ENCODE assay signal across 1 cellular context in the genomic region with DNA sequence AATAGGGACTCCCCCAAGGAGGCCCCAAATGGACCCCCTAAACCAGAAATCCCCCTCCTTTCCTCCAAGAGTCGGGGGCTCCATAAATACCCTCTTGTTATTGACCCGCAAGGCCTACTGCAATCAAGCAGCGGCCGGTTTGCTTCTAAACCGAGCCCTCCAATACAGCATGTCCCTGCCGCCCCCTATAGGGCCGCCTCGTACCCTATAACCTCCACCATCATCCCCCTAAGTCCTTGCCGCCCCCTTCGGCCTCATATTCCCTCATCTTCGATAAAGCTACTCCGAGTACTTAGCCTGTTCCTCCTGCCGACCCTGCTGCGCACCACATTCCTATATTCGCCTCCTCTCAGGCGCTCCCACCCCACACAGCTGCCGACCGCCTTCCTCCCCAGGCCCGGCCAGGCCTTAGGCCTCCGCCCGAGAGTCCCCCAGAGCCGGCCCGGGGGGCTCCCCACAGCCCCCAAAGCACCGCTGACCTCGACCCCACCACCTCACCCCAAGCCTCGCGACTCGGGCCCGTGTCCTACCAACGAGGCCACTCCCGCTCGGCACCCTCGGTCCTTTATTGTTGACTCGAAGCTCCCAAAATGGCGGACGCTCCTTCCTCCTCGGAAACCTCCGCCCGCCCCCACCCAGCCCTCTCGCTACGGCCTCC.
TF ChIP-seq lines count a peak whose summit lies in the region.

No MANE protein-coding gene starts in this region.

TF ChIP-seq in HepG2, 621 proteins besides CTCF, POLR2A, EP300 and RAD21 (continued from another document and continues in another):
- TF ChIP-seq, protein P1, sequence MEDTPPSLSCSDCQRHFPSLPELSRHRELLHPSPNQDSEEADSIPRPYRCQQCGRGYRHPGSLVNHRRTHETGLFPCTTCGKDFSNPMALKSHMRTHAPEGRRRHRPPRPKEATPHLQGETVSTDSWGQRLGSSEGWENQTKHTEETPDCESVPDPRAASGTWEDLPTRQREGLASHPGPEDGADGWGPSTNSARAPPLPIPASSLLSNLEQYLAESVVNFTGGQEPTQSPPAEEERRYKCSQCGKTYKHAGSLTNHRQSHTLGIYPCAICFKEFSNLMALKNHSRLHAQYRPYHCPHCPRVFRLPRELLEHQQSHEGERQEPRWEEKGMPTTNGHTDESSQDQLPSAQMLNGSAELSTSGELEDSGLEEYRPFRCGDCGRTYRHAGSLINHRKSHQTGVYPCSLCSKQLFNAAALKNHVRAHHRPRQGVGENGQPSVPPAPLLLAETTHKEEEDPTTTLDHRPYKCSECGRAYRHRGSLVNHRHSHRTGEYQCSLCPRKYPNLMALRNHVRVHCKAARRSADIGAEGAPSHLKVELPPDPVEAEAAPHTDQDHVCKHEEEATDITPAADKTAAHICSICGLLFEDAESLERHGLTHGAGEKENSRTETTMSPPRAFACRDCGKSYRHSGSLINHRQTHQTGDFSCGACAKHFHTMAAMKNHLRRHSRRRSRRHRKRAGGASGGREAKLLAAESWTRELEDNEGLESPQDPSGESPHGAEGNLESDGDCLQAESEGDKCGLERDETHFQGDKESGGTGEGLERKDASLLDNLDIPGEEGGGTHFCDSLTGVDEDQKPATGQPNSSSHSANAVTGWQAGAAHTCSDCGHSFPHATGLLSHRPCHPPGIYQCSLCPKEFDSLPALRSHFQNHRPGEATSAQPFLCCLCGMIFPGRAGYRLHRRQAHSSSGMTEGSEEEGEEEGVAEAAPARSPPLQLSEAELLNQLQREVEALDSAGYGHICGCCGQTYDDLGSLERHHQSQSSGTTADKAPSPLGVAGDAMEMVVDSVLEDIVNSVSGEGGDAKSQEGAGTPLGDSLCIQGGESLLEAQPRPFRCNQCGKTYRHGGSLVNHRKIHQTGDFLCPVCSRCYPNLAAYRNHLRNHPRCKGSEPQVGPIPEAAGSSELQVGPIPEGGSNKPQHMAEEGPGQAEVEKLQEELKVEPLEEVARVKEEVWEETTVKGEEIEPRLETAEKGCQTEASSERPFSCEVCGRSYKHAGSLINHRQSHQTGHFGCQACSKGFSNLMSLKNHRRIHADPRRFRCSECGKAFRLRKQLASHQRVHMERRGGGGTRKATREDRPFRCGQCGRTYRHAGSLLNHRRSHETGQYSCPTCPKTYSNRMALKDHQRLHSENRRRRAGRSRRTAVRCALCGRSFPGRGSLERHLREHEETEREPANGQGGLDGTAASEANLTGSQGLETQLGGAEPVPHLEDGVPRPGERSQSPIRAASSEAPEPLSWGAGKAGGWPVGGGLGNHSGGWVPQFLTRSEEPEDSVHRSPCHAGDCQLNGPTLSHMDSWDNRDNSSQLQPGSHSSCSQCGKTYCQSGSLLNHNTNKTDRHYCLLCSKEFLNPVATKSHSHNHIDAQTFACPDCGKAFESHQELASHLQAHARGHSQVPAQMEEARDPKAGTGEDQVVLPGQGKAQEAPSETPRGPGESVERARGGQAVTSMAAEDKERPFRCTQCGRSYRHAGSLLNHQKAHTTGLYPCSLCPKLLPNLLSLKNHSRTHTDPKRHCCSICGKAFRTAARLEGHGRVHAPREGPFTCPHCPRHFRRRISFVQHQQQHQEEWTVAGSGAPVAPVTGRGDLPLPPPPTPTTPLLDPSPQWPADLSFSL (CRISPR knock-in tag; IDR thresholded peaks at IDR 0.05), result no peak
- no peak for TF ChIP-seq ZNF207 (IDR thresholded peaks at IDR 0.05; ENCODE audit: borderline replicate concordance)
- 0 out of 2 replicates have a peak, but pooled peaks have one; percentile 12 for TF ChIP-seq THRA (CRISPR knock-in tag; IDR thresholded peaks at IDR 0.05; ENCODE audit: borderline replicate concordance)
- no peak for TF ChIP-seq JUN (CRISPR knock-in tag; IDR thresholded peaks at IDR 0.05)
- 0 out of 2 replicates have a peak, but pooled peaks have one; percentile 10 for TF ChIP-seq ESRRA (CRISPR knock-in tag; IDR thresholded peaks at IDR 0.05; ENCODE audit: low read depth)
- no peak for TF ChIP-seq NR2F6 (IDR thresholded peaks at IDR 0.05)
- TF ChIP-seq NR2F6 (CRISPR knock-in tag; IDR thresholded peaks at IDR 0.05), result no peak
- TF ChIP-seq, protein P2, sequence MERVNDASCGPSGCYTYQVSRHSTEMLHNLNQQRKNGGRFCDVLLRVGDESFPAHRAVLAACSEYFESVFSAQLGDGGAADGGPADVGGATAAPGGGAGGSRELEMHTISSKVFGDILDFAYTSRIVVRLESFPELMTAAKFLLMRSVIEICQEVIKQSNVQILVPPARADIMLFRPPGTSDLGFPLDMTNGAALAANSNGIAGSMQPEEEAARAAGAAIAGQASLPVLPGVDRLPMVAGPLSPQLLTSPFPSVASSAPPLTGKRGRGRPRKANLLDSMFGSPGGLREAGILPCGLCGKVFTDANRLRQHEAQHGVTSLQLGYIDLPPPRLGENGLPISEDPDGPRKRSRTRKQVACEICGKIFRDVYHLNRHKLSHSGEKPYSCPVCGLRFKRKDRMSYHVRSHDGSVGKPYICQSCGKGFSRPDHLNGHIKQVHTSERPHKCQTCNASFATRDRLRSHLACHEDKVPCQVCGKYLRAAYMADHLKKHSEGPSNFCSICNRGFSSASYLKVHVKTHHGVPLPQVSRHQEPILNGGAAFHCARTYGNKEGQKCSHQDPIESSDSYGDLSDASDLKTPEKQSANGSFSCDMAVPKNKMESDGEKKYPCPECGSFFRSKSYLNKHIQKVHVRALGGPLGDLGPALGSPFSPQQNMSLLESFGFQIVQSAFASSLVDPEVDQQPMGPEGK (CRISPR knock-in tag; IDR thresholded peaks at IDR 0.05), result no peak
- no peak for TF ChIP-seq FIP1L1 (IDR thresholded peaks at IDR 0.05; ENCODE audit: borderline replicate concordance, insufficient read depth, low read depth, low read length)
- TF ChIP-seq ZKSCAN1 (IDR thresholded peaks at IDR 0.05; ENCODE audit: low read length), result no peak
- TF ChIP-seq ZNF121 (CRISPR knock-in tag; IDR thresholded peaks at IDR 0.05), result no peak
- no peak for TF ChIP-seq MBD4 (IDR thresholded peaks at IDR 0.05; ENCODE audit: borderline replicate concordance, low read length)
- TF ChIP-seq HNRNPH1 (optimal IDR thresholded peaks at IDR 0.05; ENCODE audit: low read depth, low read length), result no peak
- TF ChIP-seq STAT5B (CRISPR knock-in tag; IDR thresholded peaks at IDR 0.05), result no peak
- peak; percentile 30 for TF ChIP-seq STAG1 (CRISPR knock-in tag; IDR thresholded peaks at IDR 0.05)
- no peak for TF ChIP-seq ZNF552 (CRISPR knock-in tag; IDR thresholded peaks at IDR 0.05; ENCODE audit: borderline replicate concordance)
- TF ChIP-seq PCBP2 (optimal IDR thresholded peaks at IDR 0.05; ENCODE audit: low read depth, low read length, poor library complexity, severe bottlenecking), result peak; percentile 72
- TF ChIP-seq ZNF770 (CRISPR knock-in tag; IDR thresholded peaks at IDR 0.05), result no peak
- TF ChIP-seq ZNF747 (CRISPR knock-in tag; IDR thresholded peaks at IDR 0.05; ENCODE audit: borderline replicate concordance), result no peak
- TF ChIP-seq THAP11 (CRISPR knock-in tag; IDR thresholded peaks at IDR 0.05), result peak; percentile 10; the same call in 1 of the 2 replicates
- no peak for TF ChIP-seq ONECUT2 (CRISPR knock-in tag; IDR thresholded peaks at IDR 0.05)
- TF ChIP-seq ZNF775 (CRISPR knock-in tag; IDR thresholded peaks at IDR 0.05; ENCODE audit: borderline replicate concordance), result no peak
- TF ChIP-seq ZHX2 (IDR thresholded peaks at IDR 0.05; ENCODE audit: low read depth), result no peak
- TF ChIP-seq ZHX2 (CRISPR knock-in tag; IDR thresholded peaks at IDR 0.05; ENCODE audit: borderline replicate concordance), result no peak
- no peak for TF ChIP-seq ZNF672 (CRISPR knock-in tag; IDR thresholded peaks at IDR 0.05)
- TF ChIP-seq ZNF234 (CRISPR knock-in tag; conservative IDR thresholded peaks at IDR 0.05), result no peak
- no peak for TF ChIP-seq ZNF567 (CRISPR knock-in tag; IDR thresholded peaks at IDR 0.05; ENCODE audit: borderline replicate concordance)
- no peak for TF ChIP-seq TERF1 (CRISPR knock-in tag; IDR thresholded peaks at IDR 0.05)
- no peak for TF ChIP-seq SP5 (CRISPR knock-in tag; IDR thresholded peaks at IDR 0.05; ENCODE audit: borderline replicate concordance, low read depth)
- TF ChIP-seq ZBTB38 (CRISPR knock-in tag; IDR thresholded peaks at IDR 0.05), result peak; percentile 34
- TF ChIP-seq RBM39 (IDR thresholded peaks at IDR 0.05; ENCODE audit: low read depth, low read length, poor library complexity, severe bottlenecking), result peak; percentile 1
- no peak for TF ChIP-seq ZNF335 (CRISPR knock-in tag; IDR thresholded peaks at IDR 0.05)
- TF ChIP-seq SNAI1 (CRISPR knock-in tag; IDR thresholded peaks at IDR 0.05; ENCODE audit: borderline replicate concordance), result no peak
- TF ChIP-seq KLF6 (CRISPR knock-in tag; IDR thresholded peaks at IDR 0.05), result no peak
- no peak for TF ChIP-seq HNRNPLL (IDR thresholded peaks at IDR 0.05; ENCODE audit: low read depth, low read length, poor library complexity, severe bottlenecking)
- TF ChIP-seq ADNP (CRISPR knock-in tag; IDR thresholded peaks at IDR 0.05), result no peak
- TF ChIP-seq ZNF180 (CRISPR knock-in tag; IDR thresholded peaks at IDR 0.05; ENCODE audit: borderline replicate concordance, low read depth), result no peak
- TF ChIP-seq GLMP (CRISPR knock-in tag; IDR thresholded peaks at IDR 0.05; ENCODE audit: borderline replicate concordance), result no peak
- no peak for TF ChIP-seq POGZ (CRISPR knock-in tag; IDR thresholded peaks at IDR 0.05)
- TF ChIP-seq MYNN (CRISPR knock-in tag; IDR thresholded peaks at IDR 0.05; ENCODE audit: low read depth), result no peak
- no peak for TF ChIP-seq SMAD9 (CRISPR knock-in tag; IDR thresholded peaks at IDR 0.05)
